Comparison of ENCODE assay signal across 13 cellular contexts in genomic region chr1:226125831-226126230, GRCh38.
DNase-seq lines count a peak whose midpoint lies in the region; ATAC-seq, FAIRE-seq and TF ChIP-seq lines count a peak whose summit lies in the region.
"Had no signal": no experiment of that assay in that cellular context is flagged by ENCODE, and none has a peak within 500 bp of the region (broad histone marks: within the 10 kb centered on the region; RNA-seq: fewer than 3 reads in every experiment).

No MANE protein-coding gene starts in this region.

- DNase-seq in HepG2 (ENCODE audit: low spot score) (no peak), right lobe of liver (no peak), PC-3 (no peak), memory B cell (ENCODE audit: low spot score in 2 of 2) (no peak), GM19238 (ENCODE audit: insufficient read length, low spot score) (no peak), foreskin melanocyte (no peak), HFFc6 (no peak)

- no peaks in the 10 kb centered on the region for H3K9me3 Mint-ChIP-seq in memory B cell
- H3K9me3 Mint-ChIP-seq in HFFc6: no peaks in the 10 kb centered on the region
- H3K9me3 Mint-ChIP-seq: dendritic cell treated with granulocyte-macrophage colony-stimulating factor and Interleukin-4, amounts not matched to agents 40 ng/mL and 50 ng/mL, for 4 days had no signal

- no peaks in the 10 kb centered on the region for H3K36me3 Mint-ChIP-seq in memory B cell
- no peaks in the 10 kb centered on the region for H3K36me3 Mint-ChIP-seq in HFFc6 (ENCODE audit: low read depth)

- H3K9ac ChIP-seq in HepG2 (ENCODE audit: insufficient read depth, low read depth, low read length): no peak overlapping the region
- no peak overlapping the region for H3K9ac ChIP-seq in PC-3 (ENCODE audit: low read length)

- H3K27ac Mint-ChIP-seq in memory B cell: peak overlapping the region; percentile 80
- no peak overlapping the region for H3K27ac Mint-ChIP-seq in HFFc6
- H3K27ac Mint-ChIP-seq: dendritic cell treated with granulocyte-macrophage colony-stimulating factor and Interleukin-4, amounts not matched to agents 40 ng/mL and 50 ng/mL, for 4 days had no signal

- 92% methylated on average over 10 of the region's 10 CpGs for WGBS in HepG2 (ENCODE audit: low lambda C conversion rate)
- WGBS in right lobe of liver (ENCODE audit: insufficient coverage, low coverage, low lambda C conversion rate, missing lambda C conversion rate): 74% methylated on average over 3 of the region's 10 CpGs

- ATAC-seq in HepG2 (no peak), right lobe of liver (no peak), PC-3 (no peak), memory B cell (ENCODE audit: low read depth) (no peak), HG02981 (IDR thresholded peaks at IDR 0.05; ENCODE audit: unreplicated experiment) (no peak)

- TF ChIP-seq CTCF in HepG2 (CRISPR knock-in tag; IDR thresholded peaks at IDR 0.05): no peak
- no peak for TF ChIP-seq CTCF in right lobe of liver (IDR thresholded peaks at IDR 0.05)
- TF ChIP-seq CTCF in PC-3 (conservative IDR thresholded peaks at IDR 0.05; ENCODE audit: low read depth, low read length): no peak
- TF ChIP-seq CTCF in HFFc6 (IDR thresholded peaks at IDR 0.05): no peak

- POLR2A ChIA-PET in HepG2 (lab: Yijun Ruan, JAX): interaction anchor here (0.9 to 4.2 kb wide), 4 partner anchors 41 to 71 kb away, joined by 3 to 18 read pairs (median 4); partner anchors contain the start of gene H3-3A
- POLR2A ChIA-PET in PC-3 (lab: Charles Lee; ENCODE audit: unreplicated experiment): interaction anchor here (0.6 kb wide), 3 partner anchors 57 to 496 kb away, joined by 3 to 6 read pairs (median 4); no protein-coding TSS in a partner anchor

- no peak for TF ChIP-seq EP300 in HepG2 (IDR thresholded peaks at IDR 0.05; ENCODE audit: low read depth in 2 of 2, low read length in 2 of 2)
- TF ChIP-seq EP300 in HepG2 (CRISPR knock-in tag; IDR thresholded peaks at IDR 0.05; ENCODE audit: borderline replicate concordance): no peak

- H3K27me3 Mint-ChIP-seq in memory B cell (no peaks in the 10 kb centered on the region), HFFc6 (ENCODE audit: insufficient read depth) (no peaks in the 10 kb centered on the region; the same call in 1 of the 2 replicates)

- H3K36me3 ChIP-seq in HepG2 (replicated peaks in 1 of 2; ENCODE audit: control insufficient read depth in 1 of 2, insufficient read depth in 2 of 2, low read length in 2 of 2): no peaks in the 10 kb centered on the region
- H3K36me3 ChIP-seq in right lobe of liver: no peaks in the 10 kb centered on the region
- H3K36me3 ChIP-seq in PC-3 (ENCODE audit: low read depth, low read length): no peaks in the 10 kb centered on the region
- H3K36me3 ChIP-seq: breast epithelium, lower lobe of right lung, pancreas, thoracic aorta had no signal

- no peak overlapping the region for H3K4me3 Mint-ChIP-seq in memory B cell
- H3K4me3 Mint-ChIP-seq in HFFc6: no peak overlapping the region
- H3K4me3 Mint-ChIP-seq: dendritic cell treated with granulocyte-macrophage colony-stimulating factor and Interleukin-4, amounts not matched to agents 40 ng/mL and 50 ng/mL, for 4 days had no signal

- H2AFZ ChIP-seq in HepG2 (ENCODE audit: low read length) (no peak overlapping the region), PC-3 (ENCODE audit: low read length) (peak overlapping the region; percentile 88; the same call in 1 of the 2 replicates)

- FAIRE-seq in HepG2 (lab: Jason Lieb, UNC): no peak
- FAIRE-seq: pancreas had no signal

- in situ Hi-C loops in HepG2 (cut with HindIII; ENCODE audit: extremely low pct_ligation_motif_present, low pct_unique_long_range_greater_than_20kb): loop anchor here (10.0 kb wide), 1 partner anchor 209 kb away; no protein-coding TSS in a partner anchor

- peaks cover 55% of the 10 kb centered on the region for H3K4me1 Mint-ChIP-seq in memory B cell
- peaks cover 44% of the 10 kb centered on the region for H3K4me1 Mint-ChIP-seq in HFFc6 (ENCODE audit: low read depth)

- CTCF ChIA-PET in HepG2 (lab: Yijun Ruan, JAX; ENCODE audit: low intra/inter-chr PET ratio, low total read pairs): interaction anchor here (1.1 to 2.5 kb wide), 4 partner anchors 16 to 71 kb away, joined by 3 to 28 read pairs (median 6); no protein-coding TSS in a partner anchor
- CTCF ChIA-PET in PC-3 (lab: Charles Lee): interaction anchor here (0.5 to 3.4 kb wide), 18 partner anchors 8 to 282 kb away, joined by 3 to 44 read pairs (median 6); partner anchors contain the start of gene PARP1

- intact Hi-C loops in HepG2 (cut with micrococcal nuclease; ENCODE audit: unreplicated experiment): loop anchor here (1.0 to 5.0 kb wide), 3 partner anchors 41 to 206 kb away; no protein-coding TSS in a partner anchor
- intact Hi-C loops in right lobe of liver (cut with DNase I): no loop called here
- intact Hi-C loops in PC-3 (cut with micrococcal nuclease): loop anchor here (1.0 to 5.0 kb wide), 4 partner anchors 61 to 281 kb away; partner anchors contain the start of genes ACBD3 and PARP1

- TF ChIP-seq POLR2A in HepG2 (IDR thresholded peaks at IDR 0.05; ENCODE audit: insufficient read depth in 1 of 2, low read depth in 2 of 2, low read length in 2 of 2) (no peak), right lobe of liver (IDR thresholded peaks at IDR 0.05) (no peak)

- H3K27me3 ChIP-seq in HepG2 (ENCODE audit: control insufficient read depth in 1 of 2, insufficient read depth in 2 of 2, low read length in 2 of 2) (peaks cover 0 to 5% of the 10 kb centered on the region in 2 experiments; a peak in 3 of 5 replicates), right lobe of liver (no peaks in the 10 kb centered on the region), PC-3 (ENCODE audit: low read length) (no peaks in the 10 kb centered on the region)
- H3K27me3 ChIP-seq: breast epithelium, pancreas had no signal

- peak overlapping the region; percentile 100; the same call in 1 of the 2 replicates for H3K4me2 ChIP-seq in HepG2 (ENCODE audit: low read depth, low read length)
- H3K4me2 ChIP-seq in PC-3 (ENCODE audit: low read length): no peak overlapping the region

- BruUV-seq in HepG2 (replicated peaks; lab: Mats Ljungman, UMichigan) (no TSS peak), PC-3 (replicated peaks; lab: Mats Ljungman, UMichigan) (no TSS peak)

- TF ChIP-seq RAD21 in HepG2 (CRISPR knock-in tag; IDR thresholded peaks at IDR 0.05): no peak

- no peaks in the 10 kb centered on the region for H3K9me2 ChIP-seq in PC-3 (replicated peaks; ENCODE audit: low read length)

- no peaks in the 10 kb centered on the region for H4K20me1 ChIP-seq in HepG2 (ENCODE audit: insufficient read depth, low read length)
- H4K20me1 ChIP-seq in PC-3 (ENCODE audit: low read length): no peaks in the 10 kb centered on the region

- H3K79me2 ChIP-seq in HepG2 (ENCODE audit: insufficient read depth, low read length) (no peaks in the 10 kb centered on the region), PC-3 (ENCODE audit: low read length) (no peaks in the 10 kb centered on the region)

- no peak overlapping the region for H3K27ac ChIP-seq in HepG2 (ENCODE audit: extremely low read length, insufficient read depth, low read length)
- H3K27ac ChIP-seq in right lobe of liver: no peak overlapping the region
- H3K27ac ChIP-seq in PC-3 (ENCODE audit: low read length): no peak overlapping the region
- H3K27ac ChIP-seq: breast epithelium, lower lobe of right lung, thoracic aorta had no signal

- peaks cover 5% of the 10 kb centered on the region for H3F3A ChIP-seq in PC-3 (ENCODE audit: low read length, unreplicated experiment)

- no peaks in the 10 kb centered on the region for H3K9me3 ChIP-seq in HepG2 (ENCODE audit: low read length)
- H3K9me3 ChIP-seq in right lobe of liver: no peaks in the 10 kb centered on the region
- H3K9me3 ChIP-seq in PC-3 (ENCODE audit: low read length): no peaks in the 10 kb centered on the region
- H3K9me3 ChIP-seq: breast epithelium, lower lobe of right lung, pancreas, thoracic aorta had no signal

- H3K4me3 ChIP-seq in HepG2 (replicated peaks in 1 of 3; ENCODE audit: insufficient read depth in 1 of 3, low read depth in 2 of 3, low read length in 3 of 3) (no peak overlapping the region), right lobe of liver (no peak overlapping the region), PC-3 (ENCODE audit: low read length) (no peak overlapping the region)
- H3K4me3 ChIP-seq: breast epithelium, lower lobe of right lung, pancreas, thoracic aorta had no signal

- peaks cover 66% of the 10 kb centered on the region for H3K4me1 ChIP-seq in HepG2 (ENCODE audit: insufficient read depth, low read length)
- H3K4me1 ChIP-seq in right lobe of liver: peaks cover 0 to 8% (median 0%) of the 10 kb centered on the region in 4 donors
- H3K4me1 ChIP-seq in PC-3 (ENCODE audit: insufficient read depth, low read length): peaks cover 57% of the 10 kb centered on the region
- H3K4me1 ChIP-seq: breast epithelium had no signal

TF ChIP-seq in HepG2, 621 proteins besides CTCF, POLR2A, EP300 and RAD21 (continues in another document):
- TF ChIP-seq ZBTB25 (CRISPR knock-in tag; IDR thresholded peaks at IDR 0.05) (no peak), TRAFD1 (CRISPR knock-in tag; IDR thresholded peaks at IDR 0.05; ENCODE audit: borderline replicate concordance) (no peak), MEIS1 (CRISPR knock-in tag; IDR thresholded peaks at IDR 0.05; ENCODE audit: borderline replicate concordance) (no peak), ZNF501 (CRISPR knock-in tag; IDR thresholded peaks at IDR 0.05) (no peak)

Comparison
In these comparisons a context has a peak if more than half of its experiments do, and no peak if none do; other contexts are left out.
1. intact Hi-C loops: an anchor here in HepG2 (1.0 to 5.0 kb wide) and PC-3 (1.0 to 5.0 kb wide); none called in right lobe of liver.